In the genomic region with DNA sequence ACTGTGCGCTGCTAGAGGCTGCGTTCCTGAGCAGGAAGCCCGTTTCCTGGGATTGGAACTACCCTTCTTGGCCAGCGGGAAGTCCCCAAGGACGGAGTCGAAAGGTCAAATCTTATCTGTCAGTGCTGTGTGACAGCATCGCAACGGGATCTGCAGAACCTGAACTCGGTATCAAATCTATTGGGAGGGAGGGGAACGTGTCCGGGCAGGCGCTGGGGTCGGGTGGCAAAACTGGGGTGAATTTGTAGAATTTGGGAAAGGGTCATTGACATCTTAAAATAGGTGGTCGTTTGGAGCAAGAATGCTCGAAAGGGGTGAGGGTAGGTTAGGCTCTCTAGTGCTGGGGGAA, we compare ENCODE assay signal across 9 cellular contexts. TPM values are rescaled to one million over a fixed set of nuclear protein-coding genes. Genes with fewer than 3 reads are reported as not detected.
A peak's percentile ranks its signal among the peaks of the same experiment; 100 is the strongest.
DNase-seq lines count a peak whose midpoint lies in the region; ATAC-seq lines count a peak whose summit lies in the region.
"Had no signal": no experiment of that assay in that cellular context is flagged by ENCODE, and none has a peak within 500 bp of the region (broad histone marks: within the 10 kb centered on the region; RNA-seq: fewer than 3 reads in every experiment).

No MANE protein-coding gene starts in this region.

- WGBS in thymus: 8% methylated on average over 15 of the region's 15 CpGs

- peak overlapping the region; percentile 99 for H3K27ac Mint-ChIP-seq in activated CD4-positive, alpha-beta T cell treated with anti-CD3 and anti-CD28 coated beads, Interleukin-2, amount 10 ng/mL, durations not matched to agents 7 days and 5 days
- peak overlapping the region; percentile 99 for H3K27ac Mint-ChIP-seq in activated naive CD8-positive, alpha-beta T cell

- H3K9me3 ChIP-seq in thymus (ENCODE audit: control insufficient read depth): no peaks in the 10 kb centered on the region

- ATAC-seq in left colon: peak; percentile 55
- ATAC-seq in GM21390 (IDR thresholded peaks at IDR 0.05; ENCODE audit: unreplicated experiment): no peak

- peaks cover 4% of the 10 kb centered on the region for H3K4me1 ChIP-seq in thymus (ENCODE audit: control insufficient read depth, insufficient read depth, low read length)

- no peak for DNase-seq in activated CD4-positive, alpha-beta T cell treated with anti-CD3 and anti-CD28 coated beads, Interleukin-2, amount 10 ng/mL, durations not matched to agents 7 days and 5 days
- DNase-seq in activated CD4-positive, alpha-beta T cell treated with anti-CD3 and anti-CD28 coated beads for 4 hours: no peak
- DNase-seq in left colon (no peak), NCI-H187 treated with DMSO at 0.1 percent for 48 hours (lab: John Stamatoyannopoulos, UW) (no peak), DMS114 treated with DMSO at 0.1 percent for 48 hours (lab: John Stamatoyannopoulos, UW; ENCODE audit: unreplicated experiment) (no peak)

- H3K4me3 ChIP-seq in thymus (ENCODE audit: low read length): peak overlapping the region; percentile 90

- H3K4me3 Mint-ChIP-seq in activated CD4-positive, alpha-beta T cell treated with anti-CD3 and anti-CD28 coated beads, Interleukin-2, amount 10 ng/mL, durations not matched to agents 7 days and 5 days: peak overlapping the region; percentile 100
- H3K4me3 Mint-ChIP-seq in activated naive CD8-positive, alpha-beta T cell: peak overlapping the region; percentile 100

- peaks cover 17% of the 10 kb centered on the region for H3K27me3 Mint-ChIP-seq in activated CD4-positive, alpha-beta T cell treated with anti-CD3 and anti-CD28 coated beads, Interleukin-2, amount 10 ng/mL, durations not matched to agents 7 days and 5 days
- H3K27me3 Mint-ChIP-seq in activated naive CD8-positive, alpha-beta T cell: no peaks in the 10 kb centered on the region

- CTCF ChIA-PET in activated CD4-positive, alpha-beta T cell treated with anti-CD3 and anti-CD28 coated beads, Interleukin-2, amount 10 ng/mL, durations not matched to agents 7 days and 5 days (lab: Charles Lee): interaction anchor here (1.0 to 1.5 kb wide), 2 partner anchors 17 to 19 kb away, joined by 3 read pairs; a partner anchor contains a TSS

- POLR2A ChIA-PET in activated CD4-positive, alpha-beta T cell treated with anti-CD3 and anti-CD28 coated beads, Interleukin-2, amount 10 ng/mL, durations not matched to agents 7 days and 5 days (lab: Charles Lee): no interaction called here

- H3K36me3 ChIP-seq in thymus (ENCODE audit: control insufficient read depth, insufficient read depth): no peaks in the 10 kb centered on the region

- no peaks in the 10 kb centered on the region for H3K9me3 Mint-ChIP-seq in activated CD4-positive, alpha-beta T cell treated with anti-CD3 and anti-CD28 coated beads, Interleukin-2, amount 10 ng/mL, durations not matched to agents 7 days and 5 days
- H3K9me3 Mint-ChIP-seq in activated naive CD8-positive, alpha-beta T cell (ENCODE audit: low read depth): no peaks in the 10 kb centered on the region

- no peak overlapping the region for H3K27ac ChIP-seq in thymus (ENCODE audit: low read depth)

- intact Hi-C loops in left colon (cut with DNase I, micrococcal nuclease): no loop called here

- peaks cover 29% of the 10 kb centered on the region for H3K4me1 Mint-ChIP-seq in activated CD4-positive, alpha-beta T cell treated with anti-CD3 and anti-CD28 coated beads, Interleukin-2, amount 10 ng/mL, durations not matched to agents 7 days and 5 days
- H3K4me1 Mint-ChIP-seq in activated naive CD8-positive, alpha-beta T cell (ENCODE audit: low read depth): peaks cover 46% of the 10 kb centered on the region

- H3K36me3 Mint-ChIP-seq in activated CD4-positive, alpha-beta T cell treated with anti-CD3 and anti-CD28 coated beads, Interleukin-2, amount 10 ng/mL, durations not matched to agents 7 days and 5 days (ENCODE audit: low read depth): peaks cover 35% of the 10 kb centered on the region
- no peaks in the 10 kb centered on the region for H3K36me3 Mint-ChIP-seq in activated naive CD8-positive, alpha-beta T cell

- H3K27me3 ChIP-seq in thymus (ENCODE audit: control insufficient read depth, insufficient read depth): no peaks in the 10 kb centered on the region

RNA-seq across cellular contexts. Expression of a gene that starts 0.7 kb away (rescaled TPM):
- total RNA-seq in activated CD4-positive, alpha-beta T cell treated with anti-CD3 and anti-CD28 coated beads, Interleukin-2, amount 10 ng/mL, durations not matched to agents 7 days and 5 days: 100 to 1,000 TPM; 257 to 273 TPM
- total RNA-seq in left colon: 100 to 1,000 TPM; 153 to 169 TPM
- polyA plus RNA-seq in thymus: 250 TPM

RNA-seq across cellular contexts. Expression of a gene that starts 16.8 kb away (rescaled TPM):
- total RNA-seq in activated CD4-positive, alpha-beta T cell treated with anti-CD3 and anti-CD28 coated beads, Interleukin-2, amount 10 ng/mL, durations not matched to agents 7 days and 5 days: not detected
- total RNA-seq in left colon: under 1 TPM in 1 of 2 donors, not detected in 1; 0.25 TPM
- polyA plus RNA-seq in thymus: 0.02 TPM
- total RNA-seq: RPMI7951 had no signal

RNA-seq across cellular contexts. Expression of a gene that starts 46.0 kb away (rescaled TPM):
- 10 to 100 TPM; 15.3 to 15.8 TPM for total RNA-seq in activated CD4-positive, alpha-beta T cell treated with anti-CD3 and anti-CD28 coated beads, Interleukin-2, amount 10 ng/mL, durations not matched to agents 7 days and 5 days
- 1 to 10 TPM; 3.1 to 7.0 TPM for total RNA-seq in left colon
- polyA plus RNA-seq in thymus: 13.3 TPM
- total RNA-seq: RPMI7951 had no signal
